Comparison of ENCODE assay signal across 10 cellular contexts in genomic region chr20:62768815-62769287, GRCh38. TPM values are rescaled to one million over a fixed set of nuclear protein-coding genes. Genes with fewer than 3 reads are reported as not detected.
DNase-seq lines count a peak whose midpoint lies in the region; ATAC-seq, FAIRE-seq and TF ChIP-seq lines count a peak whose summit lies in the region.
"Had no signal": no experiment of that assay in that cellular context is flagged by ENCODE, and none has a peak within 500 bp of the region (broad histone marks: within the 10 kb centered on the region; RNA-seq: fewer than 3 reads in every experiment).

No MANE protein-coding gene starts in this region.

- DNase-seq in DMS79 treated with DMSO at 0.1 percent for 48 hours (lab: John Stamatoyannopoulos, UW) = peak; percentile 86
- peak; percentile 53 for DNase-seq in NCI-H69 (lab: John Stamatoyannopoulos, UW)
- peak; percentile 19 to 47 for DNase-seq in foreskin keratinocyte
- peak in 5 of 6 donors; percentile 59 to 84 (median 74) for DNase-seq in pancreas
- DNase-seq in midbrain (lab: John Stamatoyannopoulos, UW) = no peak
- no peak for DNase-seq in DMS 273 treated with DMSO at 0.1 percent for 48 hours (lab: John Stamatoyannopoulos, UW)
- no peak for DNase-seq in NOMO-1 (lab: John Stamatoyannopoulos, UW; ENCODE audit: unreplicated experiment in 2 of 2)
- DNase-seq: stimulated activated CD4-positive, alpha-beta T cell treated with anti-CD3 and anti-CD28 coated beads, Interleukin-4, amount 100 ng/mL, for 1 hour had no signal

- no peak overlapping the region for H3K27ac ChIP-seq in foreskin keratinocyte
- H3K27ac ChIP-seq in pancreas = peak overlapping the region; percentile 68 to 84 (median 80)

- intact Hi-C loops in pancreas (cut with DNase I) = no loop called here

- H3K9me3 ChIP-seq in pancreas = no peaks in the 10 kb centered on the region

- H3K27me3 ChIP-seq in foreskin keratinocyte (peaks cover 19% of the 10 kb centered on the region), pancreas (no peaks in the 10 kb centered on the region)

- H3K36me3 ChIP-seq in pancreas = no peaks in the 10 kb centered on the region

- H3K4me3 ChIP-seq in pancreas = peak overlapping the region in 2 of 4 donors; percentile 3 to 16

- ATAC-seq in foreskin keratinocyte (peak; percentile 10), pancreas (peak; percentile 53 to 76 (median 62)), GM18861 (IDR thresholded peaks at IDR 0.05; ENCODE audit: unreplicated experiment) (no peak)

- H3K4me1 ChIP-seq in foreskin keratinocyte = peaks cover 6% of the 10 kb centered on the region
- H3K4me1 ChIP-seq in pancreas = no peaks in the 10 kb centered on the region

- no peak for FAIRE-seq in pancreas (lab: Jason Lieb, UNC)
- FAIRE-seq: TTC549 had no signal

- TF ChIP-seq CTCF in foreskin keratinocyte (conservative IDR thresholded peaks at IDR 0.05) (no peak), pancreas (IDR thresholded peaks at IDR 0.05) (no peak)

- WGBS in pancreas, 2 donors = 21 to 25% methylated on average over 11 of the region's 11 CpGs

RNA-seq across cellular contexts. Expression of gene MRGBP, which starts 27.4 kb away (rescaled TPM):
- total RNA-seq in foreskin keratinocyte = 25.3 and 26.5 TPM in 2 replicates
- 20.5 and 23.1 TPM in 2 replicates for polyA plus RNA-seq in foreskin keratinocyte
- total RNA-seq in pancreas = 1 to 10 TPM; 2.6 to 4.4 (median 3.7) TPM
- polyA plus RNA-seq in pancreas = 10 to 100 TPM in 1 of 2 donors, 1 to 10 TPM in 1; 5.3 to 11.3 TPM

RNA-seq across cellular contexts. Expression of gene OGFR, which starts 35.8 kb away (rescaled TPM):
- total RNA-seq in foreskin keratinocyte (45.2 and 46.3 TPM in 2 replicates), pancreas (10 to 100 TPM; 18.1 to 25.4 (median 21.0) TPM)
- polyA plus RNA-seq in foreskin keratinocyte (45.9 and 54.3 TPM in 2 replicates), pancreas (10 to 100 TPM; 50.8 to 79.5 TPM)

RNA-seq across cellular contexts. Expression of gene COL9A3, which starts 48.0 kb away (rescaled TPM):
- 10.1 and 10.8 TPM in 2 replicates for total RNA-seq in foreskin keratinocyte
- 13.9 and 14.4 TPM in 2 replicates for polyA plus RNA-seq in foreskin keratinocyte
- total RNA-seq in pancreas = 10 to 100 TPM in 1 of 6 donors, 1 to 10 TPM in 5; 1.7 to 35.2 (median 7.3) TPM
- 100 to 1,000 TPM; 149 to 183 TPM for polyA plus RNA-seq in pancreas

Comparison
In these comparisons a context has a peak if more than half of its experiments do, and no peak if none do; other contexts are left out.
1. DNase-seq: peak in DMS79 treated with DMSO at 0.1 percent for 48 hours (single experiment), NCI-H69 (single experiment), foreskin keratinocyte (2 of 2) and pancreas (5 of 6); none in midbrain (single experiment), DMS 273 treated with DMSO at 0.1 percent for 48 hours (single experiment) and NOMO-1 (0 of 2).